8 cellular contexts compared by ENCODE assay signal in the genomic region with DNA sequence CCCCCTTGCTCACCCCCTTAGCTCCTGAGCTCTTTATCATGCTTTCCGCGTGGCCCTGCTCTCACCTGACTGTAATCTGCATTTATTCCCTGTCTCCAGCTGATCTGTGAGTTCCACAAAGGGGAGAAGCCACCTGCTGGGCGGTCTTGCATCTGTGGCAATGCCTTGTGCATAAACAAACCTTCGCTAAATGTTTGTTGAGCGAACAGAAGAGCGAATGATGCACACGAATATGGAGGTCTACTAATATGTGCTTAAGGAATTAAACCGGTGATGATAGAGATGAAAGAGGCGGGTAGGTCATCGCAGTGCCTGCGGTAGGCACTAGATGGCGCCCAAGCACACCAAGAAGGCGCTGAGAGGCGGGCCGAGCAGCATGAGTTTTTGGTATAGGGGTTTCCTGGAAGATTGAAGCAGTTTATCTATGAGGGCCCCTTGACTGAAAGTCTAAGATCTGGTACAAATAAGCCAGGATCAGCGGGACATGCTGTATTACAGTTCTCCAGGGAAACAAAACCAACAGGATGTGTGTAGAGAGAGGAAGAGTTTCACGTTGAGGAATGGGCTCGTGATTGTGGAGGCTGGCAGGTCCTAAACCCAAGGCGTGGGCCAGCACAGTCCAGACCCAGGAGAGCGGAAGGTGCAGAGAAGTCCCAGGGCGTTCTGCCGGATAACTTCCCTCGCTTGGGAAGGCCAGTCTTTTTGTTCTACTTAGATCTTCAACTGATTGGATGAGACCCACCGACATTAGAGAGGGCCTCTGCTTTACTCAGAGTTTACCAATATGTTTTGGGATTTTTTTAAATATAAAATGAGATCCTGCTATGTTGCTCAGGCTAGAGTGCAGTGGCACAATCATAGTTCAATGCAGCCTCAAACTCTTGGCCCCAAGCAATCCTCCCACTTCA. TPM values are rescaled to one million over a fixed set of nuclear protein-coding genes. Genes with fewer than 3 reads are reported as not detected.
DNase-seq lines count a peak whose midpoint lies in the region; ATAC-seq and TF ChIP-seq lines count a peak whose summit lies in the region.

No MANE protein-coding gene starts in this region.

- TF ChIP-seq CTCF in RWPE1 (conservative IDR thresholded peaks at IDR 0.05; ENCODE audit: low read depth) (peak; percentile 97), foreskin fibroblast (IDR thresholded peaks at IDR 0.05; ENCODE audit: low read depth, low read length) (peak; percentile 92), neural cell (IDR thresholded peaks at IDR 0.05; ENCODE audit: poor library complexity, severe bottlenecking) (peak; percentile 90)

- peak overlapping the region; percentile 59 for H2AFZ ChIP-seq in neural cell (ENCODE audit: low read depth, low read length)

- no peaks in the 10 kb centered on the region for H3K9me2 ChIP-seq in neural cell (ENCODE audit: insufficient read depth, low read length)

- peak; percentile 81 for ATAC-seq in GM18511 (IDR thresholded peaks at IDR 0.05; ENCODE audit: unreplicated experiment)
- peak; percentile 94 for ATAC-seq in stimulated activated naive CD8-positive, alpha-beta T cell treated with anti-CD3 and anti-CD28 coated beads, Interleukin-15, amount 100 ng/mL, for 72 hours

- peak; percentile 64 for TF ChIP-seq RAD21 in neural cell (conservative IDR thresholded peaks at IDR 0.05)

- H3K9me3 ChIP-seq in neural cell (ENCODE audit: low read length) = no peaks in the 10 kb centered on the region

- H3K9me3 Mint-ChIP-seq in stimulated activated naive CD8-positive, alpha-beta T cell treated with anti-CD3 and anti-CD28 coated beads, Interleukin-15, amount 100 ng/mL, for 72 hours = no peaks in the 10 kb centered on the region

- DNase-seq in 8988T = peak; percentile 58
- peak; percentile 70 for DNase-seq in HuH-7.5 (ENCODE audit: low spot score)
- DNase-seq in RWPE1 (ENCODE audit: low spot score) = peak; percentile 71
- peak; percentile 70 to 78 for DNase-seq in activated T-helper 1 cell treated with anti-CD3 and anti-CD28 coated beads, Interleukin-2, amount 50 U/mL, for 16 hours (ENCODE audit: low read depth in 1 of 2, low spot score in 1 of 2)
- DNase-seq in foreskin fibroblast = peak in 1 of 2 donors; percentile 83
- DNase-seq in stimulated activated naive CD8-positive, alpha-beta T cell treated with anti-CD3 and anti-CD28 coated beads, Interleukin-15, amount 100 ng/mL, for 72 hours = peak; percentile 83 to 84

- H3K4me1 Mint-ChIP-seq in stimulated activated naive CD8-positive, alpha-beta T cell treated with anti-CD3 and anti-CD28 coated beads, Interleukin-15, amount 100 ng/mL, for 72 hours = peaks cover 18% of the 10 kb centered on the region

- H3K27me3 Mint-ChIP-seq in stimulated activated naive CD8-positive, alpha-beta T cell treated with anti-CD3 and anti-CD28 coated beads, Interleukin-15, amount 100 ng/mL, for 72 hours = peaks cover 43% of the 10 kb centered on the region

- CTCF ChIA-PET in RWPE1 (lab: Yijun Ruan, JAX) = interaction anchor here (0.7 to 1.1 kb wide), 4 partner anchors 10 to 324 kb away, joined by 3 to 4 read pairs (median 4); no protein-coding TSS in a partner anchor

- H3K4me3 ChIP-seq in foreskin fibroblast (ENCODE audit: low read depth in 1 of 2, low read length in 2 of 2) = peak overlapping the region; percentile 5 to 33
- peak overlapping the region; percentile 25 for H3K4me3 ChIP-seq in neural cell (ENCODE audit: low read length)

- no peaks in the 10 kb centered on the region for H3F3A ChIP-seq in neural cell (ENCODE audit: insufficient read depth, low read length, poor library complexity, severe bottlenecking)

- TF ChIP-seq EP300 in neural cell (conservative IDR thresholded peaks at IDR 0.05; ENCODE audit: poor library complexity, severe bottlenecking) = no peak

- no peaks in the 10 kb centered on the region for H3K79me2 ChIP-seq in neural cell (replicated peaks; ENCODE audit: insufficient read depth, low read length)

- H3K27me3 ChIP-seq in neural cell (ENCODE audit: insufficient read depth, low read depth, low read length) = no peaks in the 10 kb centered on the region

- peak overlapping the region; percentile 47 for H3K9ac ChIP-seq in neural cell (ENCODE audit: low read length)

- H3K27ac Mint-ChIP-seq in stimulated activated naive CD8-positive, alpha-beta T cell treated with anti-CD3 and anti-CD28 coated beads, Interleukin-15, amount 100 ng/mL, for 72 hours = peak overlapping the region in 1 of 2 donors; percentile 85

- H3K4me3 Mint-ChIP-seq in stimulated activated naive CD8-positive, alpha-beta T cell treated with anti-CD3 and anti-CD28 coated beads, Interleukin-15, amount 100 ng/mL, for 72 hours = peak overlapping the region; percentile 47 to 58

- POLR2A ChIA-PET in RWPE1 (lab: Yijun Ruan, JAX; ENCODE audit: low non-redundant PET) = no interaction called here

- H4K20me1 ChIP-seq in neural cell (ENCODE audit: insufficient read depth) = no peaks in the 10 kb centered on the region

- H3K27ac ChIP-seq in RWPE1 (no peak overlapping the region; the same call in 1 of the 2 replicates), neural cell (ENCODE audit: low read length) (peak overlapping the region; percentile 33)

- no peaks in the 10 kb centered on the region for H3K36me3 ChIP-seq in neural cell (ENCODE audit: insufficient read depth, low read length)

- H3K4me2 ChIP-seq in neural cell (ENCODE audit: low read length) = peak overlapping the region; percentile 12

TF ChIP-seq in neural cell, 6 proteins besides CTCF, POLR2A, EP300 and RAD21:
- TF ChIP-seq SMC3 (conservative IDR thresholded peaks at IDR 0.05; ENCODE audit: poor library complexity) = peak; percentile 74
- no peak for TF ChIP-seq TAF1 (IDR thresholded peaks at IDR 0.05; ENCODE audit: low read depth)
- peak; percentile 5 for TF ChIP-seq POLR2AphosphoS5 (IDR thresholded peaks at IDR 0.05)

RNA-seq across cellular contexts. Expression of gene TOMM20, which starts 34.7 kb away (rescaled TPM):
- polyA plus RNA-seq in neural cell = 170 and 175 TPM in 2 replicates
- polyA minus RNA-seq in neural cell = 176 and 197 TPM in 2 replicates
